Comparison of ENCODE assay signal across 8 cellular contexts in the genomic region with DNA sequence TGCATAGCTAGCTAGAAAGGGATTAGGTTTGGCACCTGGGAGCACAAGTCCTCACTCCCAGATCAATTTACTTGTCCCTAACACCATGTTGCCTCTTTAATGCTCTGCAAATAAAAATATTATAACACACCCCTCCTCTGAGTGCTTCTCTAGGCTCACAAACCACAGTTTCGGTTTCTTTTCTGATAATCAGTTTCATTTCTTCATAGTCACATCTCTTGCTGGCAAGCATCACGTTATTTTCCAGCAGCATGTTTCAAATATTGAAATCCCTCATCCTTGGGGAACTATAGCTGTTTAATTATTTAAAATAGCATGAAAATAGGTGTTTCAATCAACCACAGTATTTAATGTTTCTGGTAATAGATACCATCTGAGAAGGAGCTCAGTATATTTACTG. TPM values are rescaled to one million over a fixed set of nuclear protein-coding genes. Genes with fewer than 3 reads are reported as not detected.
DNase-seq lines count a peak whose midpoint lies in the region; ATAC-seq and TF ChIP-seq lines count a peak whose summit lies in the region.

No MANE protein-coding gene starts in this region.

- H3K27ac ChIP-seq in PC-9: no peak overlapping the region
- peak overlapping the region; percentile 22 to 63 for H3K27ac ChIP-seq in left lung
- no peak overlapping the region for H3K27ac ChIP-seq in foreskin keratinocyte
- H3K27ac ChIP-seq in uterus: peak overlapping the region in 1 of 2 donors; percentile 68

- intact Hi-C loops in PC-9 (cut with micrococcal nuclease; ENCODE audit: unreplicated experiment) (no loop called here), left lung (cut with DNase I) (no loop called here), uterus (cut with DNase I; ENCODE audit: low total_unique reads) (no loop called here)

- H3K9me3 ChIP-seq in PC-9 (ENCODE audit: insufficient read depth, low read depth) (no peaks in the 10 kb centered on the region), left lung (no peaks in the 10 kb centered on the region), uterus (no peaks in the 10 kb centered on the region)

- no peak overlapping the region for H3K4me2 ChIP-seq in PC-9

- H3K36me3 ChIP-seq in PC-9 (ENCODE audit: low read depth) (no peaks in the 10 kb centered on the region), left lung (no peaks in the 10 kb centered on the region), uterus (no peaks in the 10 kb centered on the region)

- H3K27me3 ChIP-seq in PC-9 (ENCODE audit: insufficient read depth, low read depth) (no peaks in the 10 kb centered on the region), left lung (no peaks in the 10 kb centered on the region), foreskin keratinocyte (peaks cover 3% of the 10 kb centered on the region), uterus (no peaks in the 10 kb centered on the region)

- no peaks in the 10 kb centered on the region for H3K79me2 ChIP-seq in PC-9 (ENCODE audit: low read depth)

- ATAC-seq in GM18868 (IDR thresholded peaks at IDR 0.05; ENCODE audit: unreplicated experiment) (peak; percentile 81), HG03025 (IDR thresholded peaks at IDR 0.05; ENCODE audit: low FRiP score, unreplicated experiment) (peak; percentile 48), left lung (peak; percentile 74), foreskin keratinocyte (no peak)

- no peak overlapping the region for H3K4me3 ChIP-seq in PC-9
- no peak overlapping the region for H3K4me3 ChIP-seq in left lung
- no peak overlapping the region for H3K4me3 ChIP-seq in uterus

- DNase-seq in ACHN (peak; percentile 39), PC-9 (no peak), left lung (no peak), foreskin keratinocyte (no peak), uterus (no peak), ecto neural progenitor cell (ENCODE audit: low spot score) (no peak)

- CTCF ChIA-PET in PC-9 (lab: Charles Lee): interaction anchor here (0.6 kb wide), 1 partner anchor 94 kb away, joined by 3 read pairs; no protein-coding TSS in a partner anchor

- H3F3A ChIP-seq in PC-9 (ENCODE audit: insufficient read depth, low read depth): peaks cover 4% of the 10 kb centered on the region; the same call in 1 of the 2 replicates

- H3K4me1 ChIP-seq in PC-9 (replicated peaks; ENCODE audit: insufficient read depth) (no peaks in the 10 kb centered on the region), left lung (peaks cover 0 to 77% of the 10 kb centered on the region in 2 donors), foreskin keratinocyte (no peaks in the 10 kb centered on the region), uterus (no peaks in the 10 kb centered on the region)

- in situ Hi-C loops in ACHN (cut with HindIII; ENCODE audit: low pct_ligation_motif_present, low pct_unique_long_range_greater_than_20kb, low sequenced_read_pairs): no loop called here

- no peak for TF ChIP-seq POLR2A in uterus (IDR thresholded peaks at IDR 0.05)

- no peaks in the 10 kb centered on the region for H4K20me1 ChIP-seq in PC-9 (ENCODE audit: insufficient read depth)

- H3K9me2 ChIP-seq in PC-9 (ENCODE audit: insufficient read depth): no peaks in the 10 kb centered on the region

- H2AFZ ChIP-seq in PC-9: peak overlapping the region; percentile 46; the same call in 1 of the 2 replicates

- POLR2A ChIA-PET in PC-9 (lab: Charles Lee; ENCODE audit: unreplicated experiment): no interaction called here

- BruUV-seq in PC-9 (replicated peaks; lab: Mats Ljungman, UMichigan): no TSS peak

- TF ChIP-seq CTCF in PC-9 (conservative IDR thresholded peaks at IDR 0.05) (no peak), left lung (IDR thresholded peaks at IDR 0.05) (no peak), foreskin keratinocyte (conservative IDR thresholded peaks at IDR 0.05) (no peak), uterus (IDR thresholded peaks at IDR 0.05) (no peak)

RNA-seq across cellular contexts. Expression of gene SMCHD1, which starts 13.9 kb away (rescaled TPM):
- total RNA-seq in PC-9 (2021): 44.9 and 73.7 TPM in 2 replicates
- 10 to 100 TPM; 42.3 to 73.0 TPM for total RNA-seq in left lung
- 35.9 and 36.0 TPM in 2 replicates for total RNA-seq in foreskin keratinocyte
- polyA plus RNA-seq in foreskin keratinocyte: 3.1 and 5.2 TPM in 2 replicates
- total RNA-seq in uterus: 100 to 1,000 TPM in 2 of 4 donors, 10 to 100 TPM in 2; 58.4 to 270 (median 98.6) TPM

Comparison
In these comparisons a context has a peak if more than half of its experiments do, and no peak if none do; other contexts are left out.
1. H3K27ac ChIP-seq: peak in left lung (2 of 2); none in PC-9 (single experiment) and foreskin keratinocyte (single experiment).